ENCODE assay signal across 19 cellular contexts in the genomic region with DNA sequence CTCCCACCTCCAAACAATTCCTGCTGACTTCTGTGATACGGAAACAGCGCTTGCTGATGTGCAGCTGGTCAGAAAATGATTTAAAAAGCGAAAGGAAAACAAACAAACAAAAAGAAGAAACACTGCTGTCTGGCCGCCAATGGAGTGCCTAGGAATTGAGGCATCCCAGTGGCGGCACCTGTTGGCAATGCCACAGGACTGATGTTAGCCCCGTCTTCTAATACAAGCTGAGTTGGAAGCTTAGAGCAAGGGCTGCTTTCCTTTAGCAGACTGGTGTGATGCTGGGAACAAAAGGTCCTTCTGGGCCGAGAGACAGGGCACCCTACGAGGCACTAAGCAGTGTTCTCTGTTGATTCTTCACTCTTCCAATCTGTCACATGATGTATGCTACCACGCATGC.
"Had no signal": no experiment of that assay in that cellular context is flagged by ENCODE, and none has a peak within 500 bp of the region (broad histone marks: within the 10 kb centered on the region; RNA-seq: fewer than 3 reads in every experiment).

No MANE protein-coding gene starts in this region.

- H3K27me3 ChIP-seq: esophagus squamous epithelium, gastrocnemius medialis, ovary, upper lobe of left lung had no signal

- H3K4me1 ChIP-seq: upper lobe of left lung had no signal

- H3K27me3 Mint-ChIP-seq: activated naive CD8-positive, alpha-beta T cell treated with anti-CD3 and anti-CD28 coated beads for 36 hours had no signal

- ATAC-seq: activated T-helper 17 cell treated with anti-CD3 and anti-CD28 coated beads, Interleukin-2, amount 50 U/mL, for 72 hours; gastrocnemius medialis; left ventricle myocardium superior; natural killer cell had no signal

- H3K36me3 ChIP-seq: esophagus squamous epithelium, gastrocnemius medialis, ovary, prostate gland, upper lobe of left lung had no signal

- H3K4me1 Mint-ChIP-seq: activated naive CD8-positive, alpha-beta T cell treated with anti-CD3 and anti-CD28 coated beads for 36 hours; activated T-helper 17 cell treated with anti-CD3 and anti-CD28 coated beads, Interleukin-2, amount 50 U/mL, for 72 hours; natural killer cell had no signal

- DNase-seq: activated naive CD4-positive, alpha-beta T cell; activated naive CD8-positive, alpha-beta T cell treated with anti-CD3 and anti-CD28 coated beads for 36 hours; activated T-cell treated with anti-CD3 and anti-CD28 coated beads, Interleukin-2, amount 50 U/mL, for 1 hour; central memory CD4-positive, alpha-beta T cell; effector memory CD4-positive, alpha-beta T cell; esophagus squamous epithelium; gastrocnemius medialis; hypothalamus; left ventricle myocardium superior; mammary epithelial cell; natural killer cell; ovary; stimulated activated CD4-positive, alpha-beta T cell treated with anti-CD3 and anti-CD28 coated beads, Interleukin-4, amount 100 ng/mL, for 24 hours; stimulated activated naive CD4-positive, alpha-beta T cell treated with Interleukin-2 at 50 U/mL for 16 hours; T-helper 9 cell; upper lobe of left lung had no signal

- H3K9me3 Mint-ChIP-seq: activated naive CD8-positive, alpha-beta T cell treated with anti-CD3 and anti-CD28 coated beads for 36 hours; activated T-helper 17 cell treated with anti-CD3 and anti-CD28 coated beads, Interleukin-2, amount 50 U/mL, for 72 hours; mesothelial cell of epicardium; natural killer cell had no signal

- H3K4me3 Mint-ChIP-seq: activated naive CD8-positive, alpha-beta T cell treated with anti-CD3 and anti-CD28 coated beads for 36 hours; activated T-helper 17 cell treated with anti-CD3 and anti-CD28 coated beads, Interleukin-2, amount 50 U/mL, for 72 hours; mesothelial cell of epicardium; natural killer cell had no signal

- H3K27ac ChIP-seq: esophagus squamous epithelium, gastrocnemius medialis, ovary, prostate gland, upper lobe of left lung had no signal

- H3K9me3 ChIP-seq: esophagus squamous epithelium, gastrocnemius medialis, ovary, prostate gland, upper lobe of left lung had no signal

- H3K36me3 Mint-ChIP-seq: activated naive CD8-positive, alpha-beta T cell treated with anti-CD3 and anti-CD28 coated beads for 36 hours; mesothelial cell of epicardium; natural killer cell had no signal

- H3K4me3 ChIP-seq: esophagus squamous epithelium, gastrocnemius medialis, ovary, prostate gland, upper lobe of left lung had no signal
